ENCODE assay signal across 6 cellular contexts in genomic region chr14:32996343-32996742, GRCh38. TPM values are rescaled to one million over a fixed set of nuclear protein-coding genes. Genes with fewer than 3 reads are reported as not detected.
"Had no signal": no experiment of that assay in that cellular context is flagged by ENCODE, and none has a peak within 500 bp of the region (broad histone marks: within the 10 kb centered on the region; RNA-seq: fewer than 3 reads in every experiment).

No MANE protein-coding gene starts in this region.

- H3K4me3 ChIP-seq: GM23338 had no signal

- DNase-seq: H9, HCEC 1CT, HFFc6 had no signal

- H3K4me2 ChIP-seq: GM23338 had no signal

- ATAC-seq: GM23338, HepG2 had no signal

- H3K27ac ChIP-seq: HL-60 had no signal

- H2AFZ ChIP-seq: GM23338 had no signal

RNA-seq across cellular contexts. Expression of gene NPAS3, which starts 57.7 kb away (rescaled TPM):
- total RNA-seq: HepG2, HFFc6 had no signal
